In the genomic region with DNA sequence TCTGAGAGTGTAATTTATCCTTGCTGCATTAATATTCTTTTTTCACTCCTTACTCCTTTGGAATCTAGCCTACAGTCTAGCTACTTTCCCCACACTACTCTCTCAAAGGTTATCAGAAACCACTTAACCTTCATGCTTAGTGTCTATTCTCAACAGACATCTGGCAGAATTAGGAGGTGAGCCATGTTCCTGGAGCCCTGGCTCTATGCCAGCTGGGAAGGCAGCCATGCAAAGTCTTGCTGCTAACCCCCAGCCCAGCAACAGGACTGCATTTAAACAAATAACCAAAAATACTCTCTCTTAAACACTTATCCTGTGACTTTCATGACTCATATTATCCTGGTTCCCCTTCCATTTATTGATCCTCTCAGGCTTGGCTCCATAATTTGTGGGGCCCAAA, we compare ENCODE assay signal across 11 cellular contexts.
DNase-seq lines count a peak whose midpoint lies in the region; ATAC-seq, FAIRE-seq and TF ChIP-seq lines count a peak whose summit lies in the region.
"Had no signal": no experiment of that assay in that cellular context is flagged by ENCODE, and none has a peak within 500 bp of the region (broad histone marks: within the 10 kb centered on the region; RNA-seq: fewer than 3 reads in every experiment).

No MANE protein-coding gene starts in this region.

- POLR2A ChIA-PET in MCF 10A (lab: Yijun Ruan, JAX) (no interaction called here), endothelial cell of umbilical vein (lab: Charles Lee) (no interaction called here)

- H3K9ac ChIP-seq in mammary epithelial cell (ENCODE audit: insufficient read depth, low read length): no peak overlapping the region
- H3K9ac ChIP-seq in endothelial cell of umbilical vein (replicated peaks; ENCODE audit: extremely low read depth, insufficient read depth, low read length): no peak overlapping the region

- H3K4me1 ChIP-seq in mammary epithelial cell (ENCODE audit: insufficient read depth, low read length): no peaks in the 10 kb centered on the region
- H3K4me1 ChIP-seq in endothelial cell of umbilical vein (ENCODE audit: control insufficient read depth, extremely low read depth, insufficient read depth, low read length): no peaks in the 10 kb centered on the region
- no peaks in the 10 kb centered on the region for H3K4me1 ChIP-seq in foreskin keratinocyte

- ATAC-seq in foreskin keratinocyte: no peak

- intact Hi-C loops in MCF 10A (cut with micrococcal nuclease) (no loop called here), mammary epithelial cell (cut with micrococcal nuclease) (no loop called here), endothelial cell of umbilical vein (cut with micrococcal nuclease) (no loop called here)

- H3K36me3 ChIP-seq in mammary epithelial cell (ENCODE audit: insufficient read depth, low read length): no peaks in the 10 kb centered on the region
- no peaks in the 10 kb centered on the region for H3K36me3 ChIP-seq in endothelial cell of umbilical vein (ENCODE audit: control insufficient read depth in 2 of 2, extremely low read depth in 1 of 2, insufficient read depth in 2 of 2, low read length in 2 of 2)

- CTCF ChIA-PET in MCF 10A (lab: Yijun Ruan, JAX) (no interaction called here), mammary epithelial cell (lab: Charles Lee; ENCODE audit: low non-redundant PET) (no interaction called here), endothelial cell of umbilical vein (lab: Charles Lee) (no interaction called here)

- no peak overlapping the region for H3K4me2 ChIP-seq in mammary epithelial cell (ENCODE audit: insufficient read depth, low read depth, low read length)
- no peak overlapping the region for H3K4me2 ChIP-seq in endothelial cell of umbilical vein (ENCODE audit: insufficient read depth, low read length)

- TF ChIP-seq CTCF in MCF 10A (IDR thresholded peaks at IDR 0.05; ENCODE audit: unreplicated experiment) (no peak), mammary epithelial cell (conservative IDR thresholded peaks at IDR 0.05 in 1 of 2, IDR thresholded peaks at IDR 0.05 in 1 of 2; ENCODE audit: extremely low read depth in 1 of 2, insufficient read depth in 1 of 2, low read depth in 1 of 2, low read length in 2 of 2) (no peak), endothelial cell of umbilical vein (IDR thresholded peaks at IDR 0.05; ENCODE audit: extremely low read depth in 1 of 2, insufficient read depth in 1 of 2, low read depth in 1 of 2, low read length in 2 of 2) (no peak), foreskin keratinocyte (conservative IDR thresholded peaks at IDR 0.05) (no peak)

- no peak for FAIRE-seq in endothelial cell of umbilical vein (lab: Jason Lieb, UNC)

- dilution Hi-C loops in mammary epithelial cell (cut with HindIII; ENCODE audit: low sequenced_read_pairs) (no loop called here), endothelial cell of umbilical vein (cut with MboI; ENCODE audit: extremely low pct_ligation_motif_present, low sequenced_read_pairs) (no loop called here)

- H3K9me1 ChIP-seq in endothelial cell of umbilical vein (replicated peaks; ENCODE audit: control insufficient read depth, extremely low read depth, insufficient read depth, low read length): no peaks in the 10 kb centered on the region

- H2AFZ ChIP-seq in mammary epithelial cell (ENCODE audit: low read depth, low read length) (no peak overlapping the region), endothelial cell of umbilical vein (ENCODE audit: low read depth, low read length) (no peak overlapping the region)

- H3K9me3 ChIP-seq in mammary epithelial cell (replicated peaks; ENCODE audit: insufficient read depth, low read length) (no peaks in the 10 kb centered on the region), endothelial cell of umbilical vein (replicated peaks; ENCODE audit: control insufficient read depth, insufficient read depth, low read length) (no peaks in the 10 kb centered on the region)

- H3K36me3 Mint-ChIP-seq in MCF 10A (ENCODE audit: insufficient read depth, unreplicated experiment) (no peaks in the 10 kb centered on the region), immature natural killer cell (peaks cover 0 to 7% (median 3%) of the 10 kb centered on the region in 3 donors)

- no peak overlapping the region for H3K4me3 Mint-ChIP-seq in MCF 10A (ENCODE audit: unreplicated experiment)
- H3K4me3 Mint-ChIP-seq in immature natural killer cell: no peak overlapping the region

- H3K27ac Mint-ChIP-seq in MCF 10A (ENCODE audit: low read depth, unreplicated experiment) (no peak overlapping the region), immature natural killer cell (no peak overlapping the region)

- H3K79me2 ChIP-seq in mammary epithelial cell (ENCODE audit: insufficient read depth, low read length) (no peaks in the 10 kb centered on the region), endothelial cell of umbilical vein (ENCODE audit: control insufficient read depth, insufficient read depth, low read length) (no peaks in the 10 kb centered on the region)

- H3K4me1 Mint-ChIP-seq in MCF 10A (ENCODE audit: insufficient read depth, unreplicated experiment) (peaks cover 6% of the 10 kb centered on the region), immature natural killer cell (no peaks in the 10 kb centered on the region)

- in situ Hi-C loops in mammary epithelial cell (cut with MboI; ENCODE audit: low sequenced_read_pairs in 2 of 2): no loop called here

- H3K27me3 Mint-ChIP-seq in MCF 10A (ENCODE audit: insufficient read depth, unreplicated experiment): no peaks in the 10 kb centered on the region
- H3K27me3 Mint-ChIP-seq in immature natural killer cell (ENCODE audit: low read depth in 3 of 3): peaks cover 0 to 3% (median 0%) of the 10 kb centered on the region in 3 donors

- BruUV-seq in MCF 10A (replicated peaks; lab: Mats Ljungman, UMichigan): no TSS peak
- BruUV-seq in mammary epithelial cell (replicated peaks; lab: Mats Ljungman, UMichigan): no TSS peak
- BruUV-seq in endothelial cell of umbilical vein (replicated peaks; lab: Mats Ljungman, UMichigan): no TSS peak

- no peak overlapping the region for H3K4me3 ChIP-seq in mammary epithelial cell (replicated peaks in 1 of 3; ENCODE audit: insufficient read depth in 1 of 3, low read depth in 2 of 3, low read length in 3 of 3)
- no peak overlapping the region for H3K4me3 ChIP-seq in endothelial cell of umbilical vein (replicated peaks in 1 of 3; ENCODE audit: insufficient read depth in 1 of 3, low read depth in 1 of 3, low read length in 3 of 3)
- no peak overlapping the region for H3K4me3 ChIP-seq in skeletal muscle cell (ENCODE audit: low read depth, low read length)

- peak; percentile 21 for DNase-seq in MCF 10A (ENCODE audit: unreplicated experiment)
- DNase-seq in mammary epithelial cell: no peak
- peak; percentile 88 for DNase-seq in NCI-H446 treated with DMSO at 0.1 percent for 48 hours (lab: John Stamatoyannopoulos, UW)
- peak; percentile 69 for DNase-seq in endothelial cell of umbilical vein (ENCODE audit: low read depth, low spot score)
- peak; percentile 29 for DNase-seq in skeletal muscle cell (ENCODE audit: low read depth)
- DNase-seq in stimulated activated CD4-positive, alpha-beta T cell treated with anti-CD3 and anti-CD28 coated beads, Interleukin-15, amount 100 ng/mL, for 24 hours: no peak
- no peak for DNase-seq in foreskin keratinocyte
- no peak for DNase-seq in immature natural killer cell
- DNase-seq: activated naive CD4-positive, alpha-beta T cell; stimulated activated naive CD4-positive, alpha-beta T cell had no signal

- H3K27me3 ChIP-seq in mammary epithelial cell (ENCODE audit: insufficient read depth, low read length): no peaks in the 10 kb centered on the region
- H3K27me3 ChIP-seq in endothelial cell of umbilical vein (ENCODE audit: control insufficient read depth in 2 of 2, insufficient read depth in 2 of 2, low read length in 2 of 2): no peaks in the 10 kb centered on the region
- no peaks in the 10 kb centered on the region for H3K27me3 ChIP-seq in foreskin keratinocyte

- H3K27ac ChIP-seq in mammary epithelial cell (ENCODE audit: insufficient read depth, low read depth, low read length) (no peak overlapping the region), endothelial cell of umbilical vein (ENCODE audit: insufficient read depth, low read depth, low read length) (no peak overlapping the region), foreskin keratinocyte (no peak overlapping the region)
- H3K27ac ChIP-seq: VCaP had no signal

- TF ChIP-seq POLR2A in endothelial cell of umbilical vein (IDR thresholded peaks at IDR 0.05; ENCODE audit: low read depth, low read length): no peak

- H4K20me1 ChIP-seq in mammary epithelial cell (ENCODE audit: insufficient read depth, low read length) (no peaks in the 10 kb centered on the region), endothelial cell of umbilical vein (replicated peaks; ENCODE audit: control insufficient read depth, extremely low read depth, insufficient read depth, low read length) (no peaks in the 10 kb centered on the region)

- H3K9me3 Mint-ChIP-seq in MCF 10A (ENCODE audit: unreplicated experiment) (peaks cover 11% of the 10 kb centered on the region), immature natural killer cell (peaks cover 0 to 7% (median under 1%) of the 10 kb centered on the region in 6 donors)

TF ChIP-seq in endothelial cell of umbilical vein, 7 proteins besides CTCF, POLR2A, EP300 and RAD21:
- no peak for TF ChIP-seq GATA2 (IDR thresholded peaks at IDR 0.05; ENCODE audit: insufficient read depth, insufficient read length, low read depth, low read length)
- peak; percentile 30 for TF ChIP-seq FOS (IDR thresholded peaks at IDR 0.05; ENCODE audit: borderline replicate concordance, insufficient read depth, low read length)

Comparison
In these comparisons a context has a peak if more than half of its experiments do, and no peak if none do; other contexts are left out.
1. DNase-seq: peak in MCF 10A (single experiment), NCI-H446 treated with DMSO at 0.1 percent for 48 hours (single experiment), endothelial cell of umbilical vein (single experiment) and skeletal muscle cell (single experiment); none in mammary epithelial cell (single experiment), stimulated activated CD4-positive, alpha-beta T cell treated with anti-CD3 and anti-CD28 coated beads, Interleukin-15, amount 100 ng/mL, for 24 hours (single experiment), foreskin keratinocyte (0 of 2) and immature natural killer cell (0 of 3).